In genomic region chr2:7378642-7379041, GRCh38 we compare ENCODE assay signal across 19 cellular contexts.
DNase-seq lines count a peak whose midpoint lies in the region; ATAC-seq and TF ChIP-seq lines count a peak whose summit lies in the region.
"Had no signal": no experiment of that assay in that cellular context is flagged by ENCODE, and none has a peak within 500 bp of the region (broad histone marks: within the 10 kb centered on the region; RNA-seq: fewer than 3 reads in every experiment).

No MANE protein-coding gene starts in this region.

- DNase-seq in DMS53 (lab: John Stamatoyannopoulos, UW) (peak; percentile 65), DMS53 treated with DMSO at 0.1 percent for 48 hours (lab: John Stamatoyannopoulos, UW; ENCODE audit: unreplicated experiment) (no peak), NCI-H524 treated with DMSO at 0.1 percent for 48 hours (lab: John Stamatoyannopoulos, UW) (peak; percentile 61), cerebellar cortex (ENCODE audit: low spot score) (peak; percentile 89), occipital lobe (lab: John Stamatoyannopoulos, UW) (peak; percentile 28), erythroblast (lab: John Stamatoyannopoulos, UW) (no peak), ecto neural progenitor cell (ENCODE audit: low spot score) (no peak)
- DNase-seq: 8988T; activated CD4-positive, CD25-positive, alpha-beta regulatory T cell treated with anti-CD3 and anti-CD28 coated beads, Interleukin-2, amount 50 U/mL, for 72 hours; activated CD8-positive, alpha-beta T cell treated with anti-CD3 and anti-CD28 coated beads for 36 hours; CD8-positive, alpha-beta T cell; gastrocnemius medialis; GF-D8; NCI-H2081 treated with DMSO at 0.1 percent for 48 hours; stimulated activated CD4-positive, alpha-beta T cell treated with anti-CD3 and anti-CD28 coated beads, Interleukin-15, amount 100 ng/mL, for 24 hours; stimulated activated naive CD4-positive, alpha-beta T cell; T-cell had no signal

- no peak for TF ChIP-seq POLR2A in erythroblast (IDR thresholded peaks at IDR 0.05; ENCODE audit: low read length)

- no peak for ATAC-seq in HG03521 (IDR thresholded peaks at IDR 0.05; ENCODE audit: unreplicated experiment)
- ATAC-seq: activated CD8-positive, alpha-beta T cell treated with anti-CD3 and anti-CD28 coated beads for 36 hours; activated T-helper 17 cell treated with anti-CD3 and anti-CD28 coated beads, Interleukin-2, amount 50 U/mL, for 72 hours; CD8-positive, alpha-beta T cell; gastrocnemius medialis; T-cell had no signal

Comparison
In these comparisons a context has a peak if more than half of its experiments do, and no peak if none do; other contexts are left out.
1. DNase-seq: peak in DMS53 (single experiment), NCI-H524 treated with DMSO at 0.1 percent for 48 hours (single experiment), cerebellar cortex (single experiment) and occipital lobe (single experiment); none in DMS53 treated with DMSO at 0.1 percent for 48 hours (single experiment), erythroblast (0 of 2) and ecto neural progenitor cell (single experiment).